8 cellular contexts compared by ENCODE assay signal in the genomic region with DNA sequence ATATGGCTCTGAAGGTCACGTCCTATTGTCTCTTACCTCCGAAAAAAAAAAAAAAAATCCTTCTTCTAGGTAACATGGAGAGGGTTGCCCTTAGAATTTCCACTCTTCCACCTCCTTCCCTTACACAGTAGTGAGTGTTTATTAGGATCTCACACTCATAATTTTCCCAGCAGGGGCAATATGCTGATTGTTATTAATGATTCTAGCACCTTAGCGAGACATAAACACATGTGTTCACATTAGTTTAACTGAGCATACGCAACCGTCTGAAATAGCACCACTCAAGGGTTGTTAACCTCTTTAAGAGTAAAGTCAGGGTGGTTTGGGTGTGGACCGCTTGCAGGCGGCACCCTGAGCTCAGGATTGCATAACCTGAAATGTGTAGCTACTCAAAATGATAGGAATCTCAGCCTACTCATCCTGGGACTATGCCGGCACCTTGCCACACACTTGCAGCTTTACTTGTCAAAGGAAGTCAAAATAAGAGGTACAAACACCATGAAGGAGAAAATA. TPM values are rescaled to one million over a fixed set of nuclear protein-coding genes. Genes with fewer than 3 reads are reported as not detected.
A peak's percentile ranks its signal among the peaks of the same experiment; 100 is the strongest.
DNase-seq lines count a peak whose midpoint lies in the region; ATAC-seq and TF ChIP-seq lines count a peak whose summit lies in the region.

No MANE protein-coding gene starts in this region.

- H3K9me3 Mint-ChIP-seq in activated CD4-positive, alpha-beta T cell treated with anti-CD3 and anti-CD28 coated beads, Interleukin-2, amount 10 ng/mL, durations not matched to agents 24 days and 14 days: no peaks in the 10 kb centered on the region
- H3K9me3 Mint-ChIP-seq in activated CD4-positive, alpha-beta memory T cell treated with anti-CD3 and anti-CD28 coated beads for 36 hours: no peaks in the 10 kb centered on the region
- H3K9me3 Mint-ChIP-seq in osteocyte (ENCODE audit: unreplicated experiment): no peaks in the 10 kb centered on the region

- no peak for DNase-seq in activated CD4-positive, alpha-beta T cell treated with anti-CD3 and anti-CD28 coated beads, Interleukin-2, amount 10 ng/mL, durations not matched to agents 24 days and 14 days
- DNase-seq in activated CD4-positive, alpha-beta T cell treated with anti-CD3 and anti-CD28 coated beads for 4 hours: no peak
- DNase-seq in activated CD4-positive, alpha-beta memory T cell treated with anti-CD3 and anti-CD28 coated beads for 36 hours: no peak
- DNase-seq in glomerular visceral epithelial cell (ENCODE audit: extremely low spot score) (peak; percentile 67), osteocyte (ENCODE audit: extremely low spot score, unreplicated experiment) (no peak)

- CTCF ChIA-PET in activated CD4-positive, alpha-beta memory T cell treated with anti-CD3 and anti-CD28 coated beads for 36 hours (lab: Charles Lee): interaction anchor here (0.9 kb wide), 1 partner anchor 52 kb away, joined by 3 read pairs; no protein-coding TSS in a partner anchor

- ATAC-seq in GM18519 (IDR thresholded peaks at IDR 0.05; ENCODE audit: low FRiP score, unreplicated experiment): no peak
- no peak for ATAC-seq in GM19324 (IDR thresholded peaks at IDR 0.05; ENCODE audit: low FRiP score, unreplicated experiment)
- no peak for ATAC-seq in HG03135 (IDR thresholded peaks at IDR 0.05; ENCODE audit: unreplicated experiment)

- no peak overlapping the region for H3K27ac Mint-ChIP-seq in activated CD4-positive, alpha-beta T cell treated with anti-CD3 and anti-CD28 coated beads, Interleukin-2, amount 10 ng/mL, durations not matched to agents 24 days and 14 days
- no peak overlapping the region for H3K27ac Mint-ChIP-seq in activated CD4-positive, alpha-beta memory T cell treated with anti-CD3 and anti-CD28 coated beads for 36 hours
- H3K27ac Mint-ChIP-seq in osteocyte (ENCODE audit: unreplicated experiment): peak overlapping the region; percentile 47

- H3K27me3 Mint-ChIP-seq in activated CD4-positive, alpha-beta T cell treated with anti-CD3 and anti-CD28 coated beads, Interleukin-2, amount 10 ng/mL, durations not matched to agents 24 days and 14 days: peaks cover 21% of the 10 kb centered on the region
- peaks cover 9% of the 10 kb centered on the region for H3K27me3 Mint-ChIP-seq in activated CD4-positive, alpha-beta memory T cell treated with anti-CD3 and anti-CD28 coated beads for 36 hours
- H3K27me3 Mint-ChIP-seq in osteocyte (ENCODE audit: unreplicated experiment): no peaks in the 10 kb centered on the region

- POLR2A ChIA-PET in activated CD4-positive, alpha-beta memory T cell treated with anti-CD3 and anti-CD28 coated beads for 36 hours (lab: Charles Lee): no interaction called here

- intact Hi-C loops in activated CD4-positive, alpha-beta T cell treated with anti-CD3 and anti-CD28 coated beads, Interleukin-2, amount 10 ng/mL, durations not matched to agents 24 days and 14 days (cut with micrococcal nuclease): no loop called here
- intact Hi-C loops in activated CD4-positive, alpha-beta memory T cell treated with anti-CD3 and anti-CD28 coated beads for 36 hours (cut with micrococcal nuclease): no loop called here

- H3K4me1 Mint-ChIP-seq in activated CD4-positive, alpha-beta T cell treated with anti-CD3 and anti-CD28 coated beads, Interleukin-2, amount 10 ng/mL, durations not matched to agents 24 days and 14 days: peaks cover 23% of the 10 kb centered on the region
- peaks cover 33% of the 10 kb centered on the region for H3K4me1 Mint-ChIP-seq in activated CD4-positive, alpha-beta memory T cell treated with anti-CD3 and anti-CD28 coated beads for 36 hours (ENCODE audit: low read depth)
- H3K4me1 Mint-ChIP-seq in osteocyte (ENCODE audit: unreplicated experiment): peaks cover 37% of the 10 kb centered on the region

- TF ChIP-seq CTCF in osteocyte (IDR thresholded peaks at IDR 0.05): no peak

- H3K36me3 Mint-ChIP-seq in activated CD4-positive, alpha-beta T cell treated with anti-CD3 and anti-CD28 coated beads, Interleukin-2, amount 10 ng/mL, durations not matched to agents 24 days and 14 days (ENCODE audit: low read depth): peaks cover 18% of the 10 kb centered on the region
- peaks cover 13% of the 10 kb centered on the region for H3K36me3 Mint-ChIP-seq in activated CD4-positive, alpha-beta memory T cell treated with anti-CD3 and anti-CD28 coated beads for 36 hours
- peaks cover 9% of the 10 kb centered on the region for H3K36me3 Mint-ChIP-seq in osteocyte (ENCODE audit: unreplicated experiment)

- H3K4me3 Mint-ChIP-seq in activated CD4-positive, alpha-beta T cell treated with anti-CD3 and anti-CD28 coated beads, Interleukin-2, amount 10 ng/mL, durations not matched to agents 24 days and 14 days: peak overlapping the region; percentile 78
- peak overlapping the region; percentile 68 for H3K4me3 Mint-ChIP-seq in activated CD4-positive, alpha-beta memory T cell treated with anti-CD3 and anti-CD28 coated beads for 36 hours
- H3K4me3 Mint-ChIP-seq in osteocyte (ENCODE audit: unreplicated experiment): peak overlapping the region; percentile 83

RNA-seq across cellular contexts. Expression of gene CPEB3, which starts 52.2 kb away (rescaled TPM):
- 2.2 and 2.5 TPM in 2 replicates for total RNA-seq in activated CD4-positive, alpha-beta T cell treated with anti-CD3 and anti-CD28 coated beads, Interleukin-2, amount 10 ng/mL, durations not matched to agents 24 days and 14 days
- total RNA-seq in activated CD4-positive, alpha-beta memory T cell treated with anti-CD3 and anti-CD28 coated beads for 36 hours: 1 to 10 TPM; 1.4 to 1.6 TPM
- total RNA-seq in osteocyte: 1.9 and 2.0 TPM in 2 replicates

RNA-seq across cellular contexts. Expression of gene MARCHF5, which starts 52.3 kb away (rescaled TPM):
- 22.0 and 24.7 TPM in 2 replicates for total RNA-seq in activated CD4-positive, alpha-beta T cell treated with anti-CD3 and anti-CD28 coated beads, Interleukin-2, amount 10 ng/mL, durations not matched to agents 24 days and 14 days
- total RNA-seq in activated CD4-positive, alpha-beta memory T cell treated with anti-CD3 and anti-CD28 coated beads for 36 hours: 10 to 100 TPM; 27.4 to 29.1 TPM
- total RNA-seq in osteocyte: 48.9 and 49.9 TPM in 2 replicates
